12 cellular contexts compared by ENCODE assay signal in genomic region chr13:34833562-34834182, GRCh38.
DNase-seq lines count a peak whose midpoint lies in the region; ATAC-seq, FAIRE-seq and TF ChIP-seq lines count a peak whose summit lies in the region.
"Had no signal": no experiment of that assay in that cellular context is flagged by ENCODE, and none has a peak within 500 bp of the region (broad histone marks: within the 10 kb centered on the region; RNA-seq: fewer than 3 reads in every experiment).

No MANE protein-coding gene starts in this region.

- H3K4me2 ChIP-seq in HepG2 (ENCODE audit: low read depth, low read length), result no peak overlapping the region

- TF ChIP-seq EP300 in HepG2 (IDR thresholded peaks at IDR 0.05; ENCODE audit: low read depth in 2 of 2, low read length in 2 of 2) (no peak), HepG2 (CRISPR knock-in tag; IDR thresholded peaks at IDR 0.05; ENCODE audit: borderline replicate concordance) (no peak)

- 1% methylated on average over 6 of the region's 6 CpGs for WGBS in HepG2 (ENCODE audit: low lambda C conversion rate)
- WGBS in right lobe of liver (ENCODE audit: insufficient coverage, low coverage, low lambda C conversion rate, missing lambda C conversion rate), result 29% methylated on average over 6 of the region's 6 CpGs

- H3K9me3 ChIP-seq in HepG2 (ENCODE audit: low read length) (no peaks in the 10 kb centered on the region), right lobe of liver (no peaks in the 10 kb centered on the region)

- in situ Hi-C loops in HepG2 (cut with HindIII; ENCODE audit: extremely low pct_ligation_motif_present, low pct_unique_long_range_greater_than_20kb), result no loop called here

- H3K36me3 ChIP-seq in HepG2 (replicated peaks in 1 of 2; ENCODE audit: control insufficient read depth in 1 of 2, insufficient read depth in 2 of 2, low read length in 2 of 2) (no peaks in the 10 kb centered on the region), right lobe of liver (no peaks in the 10 kb centered on the region)
- H3K36me3 ChIP-seq: left lung had no signal

- H3K79me2 ChIP-seq in HepG2 (ENCODE audit: insufficient read depth, low read length), result no peaks in the 10 kb centered on the region

- H3K9ac ChIP-seq in HepG2 (ENCODE audit: insufficient read depth, low read depth, low read length), result no peak overlapping the region

- CTCF ChIA-PET in HepG2 (lab: Yijun Ruan, JAX; ENCODE audit: low intra/inter-chr PET ratio, low total read pairs), result interaction anchor here (1.1 kb wide), 1 partner anchor 324 kb away, joined by 3 read pairs; no protein-coding TSS in a partner anchor

- no peak for TF ChIP-seq POLR2A in HepG2 (IDR thresholded peaks at IDR 0.05; ENCODE audit: insufficient read depth in 1 of 2, low read depth in 2 of 2, low read length in 2 of 2)
- no peak for TF ChIP-seq POLR2A in right lobe of liver (IDR thresholded peaks at IDR 0.05)
- TF ChIP-seq POLR2A in NB4 (IDR thresholded peaks at IDR 0.05; ENCODE audit: extremely low read depth, insufficient read length), result no peak

- no TSS peak for BruUV-seq in HepG2 (replicated peaks; lab: Mats Ljungman, UMichigan)

- TF ChIP-seq CTCF in HepG2 (CRISPR knock-in tag; IDR thresholded peaks at IDR 0.05), result peak; percentile 23; the same call in 1 of the 2 replicates
- no peak for TF ChIP-seq CTCF in right lobe of liver (IDR thresholded peaks at IDR 0.05)
- TF ChIP-seq CTCF in NB4 (IDR thresholded peaks at IDR 0.05; ENCODE audit: low read depth, low read length), result no peak

- H3K27ac ChIP-seq in HepG2 (ENCODE audit: extremely low read length, insufficient read depth, low read length) (no peak overlapping the region), right lobe of liver (no peak overlapping the region), epithelial cell of prostate (no peak overlapping the region)
- H3K27ac ChIP-seq: coronary artery, left lung had no signal

- H2AFZ ChIP-seq in HepG2 (ENCODE audit: low read length), result no peak overlapping the region

- intact Hi-C loops in HepG2 (cut with micrococcal nuclease; ENCODE audit: unreplicated experiment), result loop anchor here (2.0 kb wide), 1 partner anchor 323 kb away; no protein-coding TSS in a partner anchor
- intact Hi-C loops in right lobe of liver (cut with DNase I), result no loop called here

- H3K27me3 ChIP-seq in HepG2 (ENCODE audit: control insufficient read depth in 1 of 2, insufficient read depth in 2 of 2, low read length in 2 of 2) (no peaks in the 10 kb centered on the region), right lobe of liver (no peaks in the 10 kb centered on the region)
- H3K27me3 ChIP-seq: left lung had no signal

- H3K4me1 ChIP-seq in HepG2 (ENCODE audit: insufficient read depth, low read length) (no peaks in the 10 kb centered on the region), right lobe of liver (no peaks in the 10 kb centered on the region)
- H3K4me1 ChIP-seq: left lung had no signal

- no peaks in the 10 kb centered on the region for H4K20me1 ChIP-seq in HepG2 (ENCODE audit: insufficient read depth, low read length)

- no peak for DNase-seq in HepG2 (ENCODE audit: low spot score)
- no peak for DNase-seq in right lobe of liver
- peak; percentile 7 for DNase-seq in NB4 (ENCODE audit: low read depth)
- DNase-seq in epithelial cell of prostate (ENCODE audit: low read depth, low spot score), result peak; percentile 24
- no peak for DNase-seq in cerebellum (ENCODE audit: low spot score)
- no peak for DNase-seq in DMS153 treated with DMSO at 0.1 percent for 48 hours (lab: John Stamatoyannopoulos, UW; ENCODE audit: unreplicated experiment)
- DNase-seq in NCI-H1436 treated with DMSO at 0.1 percent for 48 hours (lab: John Stamatoyannopoulos, UW), result no peak
- DNase-seq: activated naive CD4-positive, alpha-beta T cell treated with anti-CD3 and anti-CD28 coated beads, Interleukin-2, amount 10 ng/mL, durations not matched to agents 7 days and 5 days; left lung; NCI-H2029 had no signal

- POLR2A ChIA-PET in HepG2 (lab: Yijun Ruan, JAX), result no interaction called here

- FAIRE-seq in HepG2 (lab: Jason Lieb, UNC), result no peak

- H3K4me3 ChIP-seq in HepG2 (replicated peaks in 1 of 3; ENCODE audit: insufficient read depth in 1 of 3, low read depth in 2 of 3, low read length in 3 of 3), result no peak overlapping the region
- H3K4me3 ChIP-seq in right lobe of liver, result no peak overlapping the region
- no peak overlapping the region for H3K4me3 ChIP-seq in NB4 (ENCODE audit: low read depth, low read length)
- H3K4me3 ChIP-seq: coronary artery, left lung had no signal

- ATAC-seq in HepG2 (peak; percentile 79), right lobe of liver (no peak), GM18520 (IDR thresholded peaks at IDR 0.05; ENCODE audit: unreplicated experiment) (no peak)
- ATAC-seq: left lung had no signal

- TF ChIP-seq RAD21 in HepG2 (CRISPR knock-in tag; IDR thresholded peaks at IDR 0.05), result no peak

TF ChIP-seq in HepG2, 621 proteins besides CTCF, POLR2A, EP300 and RAD21:
- TF ChIP-seq STAG1 (CRISPR knock-in tag; IDR thresholded peaks at IDR 0.05) (peak; percentile 11; the same call in 1 of the 2 replicates), MXD4 (CRISPR knock-in tag; IDR thresholded peaks at IDR 0.05) (no peak), ZNF564 (CRISPR knock-in tag; IDR thresholded peaks at IDR 0.05) (no peak), NPAS2 (CRISPR knock-in tag; IDR thresholded peaks at IDR 0.05; ENCODE audit: borderline replicate concordance) (no peak), HBP1 (CRISPR knock-in tag; IDR thresholded peaks at IDR 0.05; ENCODE audit: low read depth) (no peak)

Comparison
In these comparisons a context has a peak if more than half of its experiments do, and no peak if none do; other contexts are left out.
1. DNase-seq: peak in NB4 (single experiment) and epithelial cell of prostate (single experiment); none in HepG2 (single experiment), right lobe of liver (0 of 3), cerebellum (single experiment), DMS153 treated with DMSO at 0.1 percent for 48 hours (single experiment) and NCI-H1436 treated with DMSO at 0.1 percent for 48 hours (single experiment).